Comparison of ENCODE assay signal across 17 cellular contexts in genomic region chr9:86676426-86676825, GRCh38.
DNase-seq lines count a peak whose midpoint lies in the region; ATAC-seq and TF ChIP-seq lines count a peak whose summit lies in the region.
"Had no signal": no experiment of that assay in that cellular context is flagged by ENCODE, and none has a peak within 500 bp of the region (broad histone marks: within the 10 kb centered on the region; RNA-seq: fewer than 3 reads in every experiment).

No MANE protein-coding gene starts in this region.

- no peak overlapping the region for H4K8ac ChIP-seq in mesendoderm (ENCODE audit: low read depth, low read length)

- H2AK5ac ChIP-seq in mesendoderm (ENCODE audit: low read length), result no peak overlapping the region

- H3K4me2 ChIP-seq in mesendoderm (ENCODE audit: low read length) (no peak overlapping the region), neural progenitor cell (peak overlapping the region; percentile 48), smooth muscle cell (no peak overlapping the region)
- H3K4me2 ChIP-seq: BLaER1 treated with 17β-estradiol and CSF1 and Interleukin-3, amounts not matched to agents 10 nM and 100 nM had no signal

- H3K27me3 Mint-ChIP-seq in neural progenitor cell (ENCODE audit: insufficient read depth, low read depth), result peaks cover 5% of the 10 kb centered on the region
- H3K27me3 Mint-ChIP-seq in activated CD8-positive, alpha-beta T cell treated with anti-CD3 and anti-CD28 coated beads for 36 hours, result peaks cover 2% of the 10 kb centered on the region
- H3K27me3 Mint-ChIP-seq: CD4-positive, CD25-positive, alpha-beta regulatory T cell had no signal

- POLR2A ChIA-PET in activated CD8-positive, alpha-beta T cell treated with anti-CD3 and anti-CD28 coated beads for 36 hours (lab: Charles Lee), result no interaction called here

- H3K27ac Mint-ChIP-seq in neural progenitor cell, result peak overlapping the region; percentile 66
- H3K27ac Mint-ChIP-seq in activated CD8-positive, alpha-beta T cell treated with anti-CD3 and anti-CD28 coated beads for 36 hours, result no peak overlapping the region
- H3K27ac Mint-ChIP-seq: CD4-positive, CD25-positive, alpha-beta regulatory T cell; H9 had no signal

- H3K27ac ChIP-seq in left ventricle myocardium inferior (replicated peaks) (no peak overlapping the region), mesendoderm (ENCODE audit: low read depth, low read length) (no peak overlapping the region), neural progenitor cell (peak overlapping the region; percentile 18), smooth muscle cell (ENCODE audit: low read depth) (peak overlapping the region; percentile 15)
- H3K27ac ChIP-seq: BLaER1 treated with 17β-estradiol and CSF1 and Interleukin-3, amounts not matched to agents 10 nM and 100 nM had no signal

- CTCF ChIA-PET in activated CD8-positive, alpha-beta T cell treated with anti-CD3 and anti-CD28 coated beads for 36 hours (lab: Charles Lee), result no interaction called here

- H3K4ac ChIP-seq in mesendoderm (ENCODE audit: low read depth, low read length), result no peak overlapping the region

- H3K4me1 Mint-ChIP-seq in neural progenitor cell, result peaks cover 38% of the 10 kb centered on the region
- no peaks in the 10 kb centered on the region for H3K4me1 Mint-ChIP-seq in activated CD8-positive, alpha-beta T cell treated with anti-CD3 and anti-CD28 coated beads for 36 hours (ENCODE audit: low read depth)
- H3K4me1 Mint-ChIP-seq: CD4-positive, CD25-positive, alpha-beta regulatory T cell; H9 had no signal

- peaks cover under 1% of the 10 kb centered on the region for H3K9me3 Mint-ChIP-seq in neural progenitor cell
- H3K9me3 Mint-ChIP-seq in activated CD8-positive, alpha-beta T cell treated with anti-CD3 and anti-CD28 coated beads for 36 hours, result no peaks in the 10 kb centered on the region

- H3K9me3 ChIP-seq in left ventricle myocardium inferior (replicated peaks) (peaks cover 3% of the 10 kb centered on the region), neural progenitor cell (ENCODE audit: low read depth) (no peaks in the 10 kb centered on the region), smooth muscle cell (replicated peaks; ENCODE audit: low read depth) (no peaks in the 10 kb centered on the region)

- H3F3A ChIP-seq in neural progenitor cell (ENCODE audit: low read depth) (peaks cover 12% of the 10 kb centered on the region), smooth muscle cell (ENCODE audit: low read depth) (no peaks in the 10 kb centered on the region)

- no peak for DNase-seq in left ventricle myocardium superior
- DNase-seq in left ventricle myocardium inferior, result no peak
- DNase-seq in mesendoderm, result peak; percentile 24
- DNase-seq in neural progenitor cell (ENCODE audit: low spot score), result peak; percentile 42
- no peak for DNase-seq in smooth muscle cell (lab: John Stamatoyannopoulos, UW; ENCODE audit: unreplicated experiment)
- DNase-seq in SW480 (ENCODE audit: low spot score), result no peak
- DNase-seq in activated CD8-positive, alpha-beta T cell treated with anti-CD3 and anti-CD28 coated beads for 36 hours, result no peak
- DNase-seq: ACHN; Calu3; CD4-positive, CD25-positive, alpha-beta regulatory T cell; DMS 273 treated with DMSO at 0.1 percent for 48 hours; DMS79; GDM1; GOT3; H9 had no signal

- no peak overlapping the region for H3K18ac ChIP-seq in mesendoderm (ENCODE audit: low read length)

- H3K79me2 ChIP-seq in mesendoderm (ENCODE audit: control insufficient read depth, insufficient read depth, low read length) (no peaks in the 10 kb centered on the region), neural progenitor cell (ENCODE audit: low read depth) (no peaks in the 10 kb centered on the region), smooth muscle cell (ENCODE audit: low read depth) (no peaks in the 10 kb centered on the region)

- TF ChIP-seq CTCF in left ventricle myocardium inferior (IDR thresholded peaks at IDR 0.05; ENCODE audit: borderline replicate concordance) (no peak), neural progenitor cell (IDR thresholded peaks at IDR 0.05) (no peak), smooth muscle cell (IDR thresholded peaks at IDR 0.05; ENCODE audit: borderline replicate concordance, insufficient read depth, poor library complexity, severe bottlenecking) (no peak)
- TF ChIP-seq CTCF in activated CD8-positive, alpha-beta T cell treated with anti-CD3 and anti-CD28 coated beads for 36 hours (IDR thresholded peaks at IDR 0.05), result no peak

- H2AFZ ChIP-seq in neural progenitor cell (replicated peaks) (no peak overlapping the region), smooth muscle cell (ENCODE audit: low read depth) (no peak overlapping the region)

- H3K4me3 ChIP-seq in left ventricle myocardium inferior, result no peak overlapping the region
- no peak overlapping the region for H3K4me3 ChIP-seq in mesendoderm (ENCODE audit: low read length)
- no peak overlapping the region for H3K4me3 ChIP-seq in neural progenitor cell
- H3K4me3 ChIP-seq in smooth muscle cell, result no peak overlapping the region
- H3K4me3 ChIP-seq: BLaER1 treated with 17β-estradiol and CSF1 and Interleukin-3, amounts not matched to agents 10 nM and 100 nM had no signal

- H4K20me1 ChIP-seq in neural progenitor cell (ENCODE audit: low read depth) (no peaks in the 10 kb centered on the region), smooth muscle cell (ENCODE audit: low read depth) (no peaks in the 10 kb centered on the region)
- H4K20me1 ChIP-seq: BLaER1 treated with 17β-estradiol and CSF1 and Interleukin-3, amounts not matched to agents 10 nM and 100 nM had no signal

- H3K27me3 ChIP-seq in left ventricle myocardium inferior (ENCODE audit: low read depth) (no peaks in the 10 kb centered on the region), mesendoderm (ENCODE audit: insufficient read depth, low read length, poor library complexity) (no peaks in the 10 kb centered on the region), neural progenitor cell (no peaks in the 10 kb centered on the region), smooth muscle cell (ENCODE audit: low read depth) (no peaks in the 10 kb centered on the region)
- H3K27me3 ChIP-seq: BLaER1 treated with 17β-estradiol and CSF1 and Interleukin-3, amounts not matched to agents 10 nM and 100 nM had no signal

- H3K36me3 ChIP-seq in left ventricle myocardium inferior, result no peaks in the 10 kb centered on the region
- no peaks in the 10 kb centered on the region for H3K36me3 ChIP-seq in mesendoderm (ENCODE audit: control insufficient read depth, insufficient read depth, low read length)
- H3K36me3 ChIP-seq in neural progenitor cell, result no peaks in the 10 kb centered on the region
- no peaks in the 10 kb centered on the region for H3K36me3 ChIP-seq in smooth muscle cell (ENCODE audit: low read depth)
- H3K36me3 ChIP-seq: BLaER1 treated with 17β-estradiol and CSF1 and Interleukin-3, amounts not matched to agents 10 nM and 100 nM had no signal

- H3K56ac ChIP-seq in mesendoderm (ENCODE audit: low read length), result no peak overlapping the region

- no peak overlapping the region for H3K4me3 Mint-ChIP-seq in neural progenitor cell
- H3K4me3 Mint-ChIP-seq in activated CD8-positive, alpha-beta T cell treated with anti-CD3 and anti-CD28 coated beads for 36 hours, result no peak overlapping the region
- H3K4me3 Mint-ChIP-seq: CD4-positive, CD25-positive, alpha-beta regulatory T cell; H9 had no signal

- no peak overlapping the region for H2BK15ac ChIP-seq in mesendoderm (replicated peaks; ENCODE audit: low read depth)

- no peak overlapping the region for H3K23ac ChIP-seq in mesendoderm (ENCODE audit: low read length)

- intact Hi-C loops in left ventricle myocardium superior (cut with micrococcal nuclease) (no loop called here), left ventricle myocardium inferior (cut with micrococcal nuclease) (no loop called here)
- intact Hi-C loops in activated CD8-positive, alpha-beta T cell treated with anti-CD3 and anti-CD28 coated beads for 36 hours (cut with micrococcal nuclease), result no loop called here

- H3K9ac ChIP-seq in mesendoderm (ENCODE audit: low read length), result no peak overlapping the region
- no peak overlapping the region for H3K9ac ChIP-seq in neural progenitor cell
- H3K9ac ChIP-seq in smooth muscle cell (ENCODE audit: low read depth), result no peak overlapping the region
- H3K9ac ChIP-seq: BLaER1 treated with 17β-estradiol and CSF1 and Interleukin-3, amounts not matched to agents 10 nM and 100 nM had no signal

- H3K36me3 Mint-ChIP-seq in neural progenitor cell, result no peaks in the 10 kb centered on the region
- H3K36me3 Mint-ChIP-seq in activated CD8-positive, alpha-beta T cell treated with anti-CD3 and anti-CD28 coated beads for 36 hours (ENCODE audit: low read depth), result no peaks in the 10 kb centered on the region
- H3K36me3 Mint-ChIP-seq: CD4-positive, CD25-positive, alpha-beta regulatory T cell had no signal

- H3K4me1 ChIP-seq in left ventricle myocardium inferior (peaks cover 5% of the 10 kb centered on the region), mesendoderm (ENCODE audit: control insufficient read depth, low read depth, low read length) (no peaks in the 10 kb centered on the region), neural progenitor cell (peaks cover 26% of the 10 kb centered on the region), smooth muscle cell (ENCODE audit: low read depth) (peaks cover 18% of the 10 kb centered on the region)

- H2BK120ac ChIP-seq in mesendoderm (ENCODE audit: low read depth, low read length), result no peak overlapping the region

- no CpG with 5 or more reads among the region's 2 CpGs for WGBS in mesendoderm (ENCODE audit: extremely low coverage, insufficient coverage, low lambda C conversion rate)
- 42% methylated on average over 2 of the region's 2 CpGs for whole genome bisulfite sequencing in smooth muscle cell (ENCODE audit: low lambda C conversion rate)

- H2BK5ac ChIP-seq in mesendoderm (ENCODE audit: low read length), result no peak overlapping the region

- no peak overlapping the region for H4K5ac ChIP-seq in mesendoderm (ENCODE audit: low read length)

- no peaks in the 10 kb centered on the region for H3K79me1 ChIP-seq in mesendoderm (ENCODE audit: low read length)

- ATAC-seq in left ventricle myocardium superior (peak; percentile 28), HG03039 (IDR thresholded peaks at IDR 0.05; ENCODE audit: unreplicated experiment) (no peak)
- no peak for ATAC-seq in activated CD8-positive, alpha-beta T cell treated with anti-CD3 and anti-CD28 coated beads for 36 hours

Comparison
In these comparisons a context has a peak if more than half of its experiments do, and no peak if none do; other contexts are left out.
1. DNase-seq: peak in mesendoderm (single experiment) and neural progenitor cell (single experiment); none in left ventricle myocardium superior (single experiment), left ventricle myocardium inferior (single experiment), smooth muscle cell (single experiment), SW480 (single experiment) and activated CD8-positive, alpha-beta T cell treated with anti-CD3 and anti-CD28 coated beads for 36 hours (single experiment).
2. H3K27ac ChIP-seq: peak in neural progenitor cell (single experiment) and smooth muscle cell (single experiment); none in left ventricle myocardium inferior (single experiment) and mesendoderm (single experiment).